ENCODE assay signal across 8 cellular contexts in the genomic region with DNA sequence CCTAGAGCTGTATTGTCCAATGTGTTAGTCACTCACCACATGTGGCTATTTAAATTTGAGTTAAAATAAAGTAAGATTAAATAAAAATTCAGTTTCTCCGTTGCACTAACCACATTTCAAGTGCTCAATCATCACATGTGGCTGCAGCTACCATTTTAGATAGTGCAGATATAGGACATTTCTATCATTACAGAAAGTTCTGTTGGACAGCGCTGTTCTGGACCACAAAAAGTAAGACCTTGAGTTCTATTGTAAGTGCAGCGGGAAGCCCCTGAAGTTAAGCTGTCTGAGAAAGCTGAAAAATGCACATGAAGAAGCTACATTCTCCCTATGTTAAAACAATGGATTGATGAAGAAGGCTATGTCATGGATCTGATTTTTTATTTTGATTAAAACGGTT. TPM values are rescaled to one million over a fixed set of nuclear protein-coding genes. Genes with fewer than 3 reads are reported as not detected.
A peak's percentile ranks its signal among the peaks of the same experiment; 100 is the strongest.
DNase-seq lines count a peak whose midpoint lies in the region; ATAC-seq, FAIRE-seq and TF ChIP-seq lines count a peak whose summit lies in the region.

No MANE protein-coding gene starts in this region.

- no peak for TF ChIP-seq POLR2A in uterus (IDR thresholded peaks at IDR 0.05)

- H3K9me3 ChIP-seq in heart right ventricle (no peaks in the 10 kb centered on the region), lung (ENCODE audit: control insufficient read depth in 2 of 2, insufficient read depth in 1 of 2, low read length in 1 of 2) (peaks cover 0 to 2% of the 10 kb centered on the region in 2 donors), uterus (no peaks in the 10 kb centered on the region)

- H3K4me1 ChIP-seq in heart right ventricle (peaks cover 2 to 46% (median 36%) of the 10 kb centered on the region in 9 donors), lung (ENCODE audit: control insufficient read depth in 2 of 2, insufficient read depth in 2 of 2, low read length in 2 of 2) (peaks cover 6 to 17% of the 10 kb centered on the region in 2 donors), uterus (peaks cover 8 to 14% of the 10 kb centered on the region in 2 donors)

- 70 to 72% methylated on average over 4 of the region's 4 CpGs for WGBS in heart right ventricle, 2 donors
- WGBS in lung, 2 donors: 65 to 76% methylated on average over 4 of the region's 4 CpGs

- peaks cover 0 to 33% (median 9%) of the 10 kb centered on the region in 9 donors for H3K36me3 ChIP-seq in heart right ventricle
- peaks cover 0 to 1% of the 10 kb centered on the region in 2 donors for H3K36me3 ChIP-seq in lung (ENCODE audit: control insufficient read depth in 2 of 2, insufficient read depth in 2 of 2, low read length in 2 of 2)
- H3K36me3 ChIP-seq in uterus: no peaks in the 10 kb centered on the region

- no peak for FAIRE-seq in urothelium cell line (lab: Jason Lieb, UNC)

- H3K27me3 ChIP-seq in heart right ventricle (no peaks in the 10 kb centered on the region), lung (ENCODE audit: control insufficient read depth, insufficient read depth) (no peaks in the 10 kb centered on the region), uterus (no peaks in the 10 kb centered on the region)

- TF ChIP-seq CTCF in heart right ventricle (IDR thresholded peaks at IDR 0.05) (no peak), lung (IDR thresholded peaks at IDR 0.05; ENCODE audit: control extremely low read depth, extremely low read depth) (no peak), uterus (IDR thresholded peaks at IDR 0.05) (no peak)

- ATAC-seq in heart right ventricle (no peak), left ventricle myocardium superior (no peak), lung (ENCODE audit: insufficient read depth, low FRiP score) (no peak), GM21367 (IDR thresholded peaks at IDR 0.05; ENCODE audit: unreplicated experiment) (no peak)

- H3K4me3 ChIP-seq in heart right ventricle (peak overlapping the region in 9 of 10 donors; percentile 64 to 94 (median 80)), lung (peak overlapping the region; percentile 97), uterus (peak overlapping the region; percentile 58 to 87)

- H3K27ac ChIP-seq in heart right ventricle (peak overlapping the region in 1 of 10 donors; percentile 89), lung (ENCODE audit: low read depth in 1 of 2, low read length in 1 of 2) (no peak overlapping the region), uterus (no peak overlapping the region)

- DNase-seq in heart right ventricle: no peak
- DNase-seq in left ventricle myocardium superior: no peak
- DNase-seq in astrocyte of the hippocampus (ENCODE audit: low read depth, low spot score): peak; percentile 10
- DNase-seq in lung (ENCODE audit: low spot score): no peak
- DNase-seq in uterus: no peak
- DNase-seq in urothelium cell line (ENCODE audit: low spot score): no peak
- DNase-seq in SIG-M5 treated with dmso at 0.1 percent for 504 hours (lab: John Stamatoyannopoulos, UW; ENCODE audit: unreplicated experiment): no peak

- intact Hi-C loops in heart right ventricle (cut with DNase I) (loop anchor here in 4 of 10 donors (5.0 to 10.0 kb wide), 3 partner anchors 104 to 114 kb away; partner anchors contain the start of gene AKIRIN2 (in 3 of the 4)), left ventricle myocardium superior (cut with micrococcal nuclease) (no loop called here), uterus (cut with DNase I; ENCODE audit: low total_unique reads) (no loop called here)

RNA-seq across cellular contexts. Expression of gene ORC3, which starts 1.1 kb away (rescaled TPM):
- total RNA-seq in heart right ventricle (10 to 100 TPM; 16.2 to 28.2 (median 24.5) TPM), left ventricle myocardium superior (18.7 TPM), lung (10 to 100 TPM; 18.5 to 30.3 TPM), uterus (10 to 100 TPM in 3 of 4 donors, 1 to 10 TPM in 1; 6.2 to 43.9 (median 24.8) TPM)
- polyA plus RNA-seq in heart right ventricle (10 to 100 TPM; 15.7 to 16.0 TPM), lung (10 to 100 TPM; 12.0 to 15.0 TPM)

RNA-seq across cellular contexts. Expression of gene RARS2, which starts 1.2 kb away (rescaled TPM):
- total RNA-seq in heart right ventricle (10 to 100 TPM; 18.3 to 26.1 (median 20.3) TPM), left ventricle myocardium superior (19.2 TPM), lung (10 to 100 TPM; 28.5 to 40.5 TPM), uterus (10 to 100 TPM; 15.6 to 61.3 (median 44.1) TPM)
- polyA plus RNA-seq in heart right ventricle (10 to 100 TPM; 12.1 to 19.1 TPM), lung (10 to 100 TPM; 15.6 to 20.2 TPM)
